In genomic region chr2:19474128-19474527, GRCh38 we compare ENCODE assay signal across 8 cellular contexts.
DNase-seq lines count a peak whose midpoint lies in the region; ATAC-seq and TF ChIP-seq lines count a peak whose summit lies in the region.

No MANE protein-coding gene starts in this region.

- no peak overlapping the region for H3K4me3 ChIP-seq in hepatocyte

- ATAC-seq in GM21423 (IDR thresholded peaks at IDR 0.05; ENCODE audit: unreplicated experiment) (peak; percentile 97), HG03565 (IDR thresholded peaks at IDR 0.05; ENCODE audit: unreplicated experiment) (peak; percentile 99), SK-N-SH treated with all-trans-retinoic acid at 6 μM for 48 hours (no peak), omental fat pad (ENCODE audit: low FRiP score) (no peak)

- H4K20me1 ChIP-seq in hepatocyte (ENCODE audit: insufficient read depth, poor library complexity, severe bottlenecking): no peaks in the 10 kb centered on the region

- CTCF ChIA-PET in activated CD4-positive, alpha-beta memory T cell treated with anti-CD3 and anti-CD28 coated beads for 36 hours (lab: Charles Lee): no interaction called here

- 61% methylated on average over 8 of the region's 8 CpGs for WGBS in hepatocyte (ENCODE audit: low lambda C conversion rate, missing lambda C conversion rate)

- H3K9me3 ChIP-seq in hepatocyte (ENCODE audit: low read depth): no peaks in the 10 kb centered on the region

- intact Hi-C loops in activated CD4-positive, alpha-beta memory T cell treated with anti-CD3 and anti-CD28 coated beads for 36 hours (cut with micrococcal nuclease): no loop called here

- H3K4me2 ChIP-seq in hepatocyte: no peak overlapping the region

- H3K36me3 Mint-ChIP-seq in activated CD4-positive, alpha-beta memory T cell treated with anti-CD3 and anti-CD28 coated beads for 36 hours: no peaks in the 10 kb centered on the region

- no peaks in the 10 kb centered on the region for H3K27me3 ChIP-seq in hepatocyte

- H2AFZ ChIP-seq in hepatocyte: no peak overlapping the region

- H3K27ac Mint-ChIP-seq in activated CD4-positive, alpha-beta memory T cell treated with anti-CD3 and anti-CD28 coated beads for 36 hours: no peak overlapping the region

- peaks cover 13% of the 10 kb centered on the region for H3K4me1 Mint-ChIP-seq in activated CD4-positive, alpha-beta memory T cell treated with anti-CD3 and anti-CD28 coated beads for 36 hours (ENCODE audit: low read depth)

- POLR2A ChIA-PET in activated CD4-positive, alpha-beta memory T cell treated with anti-CD3 and anti-CD28 coated beads for 36 hours (lab: Charles Lee): no interaction called here

- TF ChIP-seq CTCF in hepatocyte (IDR thresholded peaks at IDR 0.05; ENCODE audit: poor library complexity) (no peak), omental fat pad (IDR thresholded peaks at IDR 0.05) (no peak)

- H3K27ac ChIP-seq in hepatocyte: no peak overlapping the region

- peak; percentile 58 for DNase-seq in EL
- DNase-seq in activated CD4-positive, alpha-beta memory T cell treated with anti-CD3 and anti-CD28 coated beads for 36 hours: peak; percentile 64
- peak; percentile 28 for DNase-seq in hepatocyte (ENCODE audit: low spot score)
- DNase-seq in NCI-H526 (lab: John Stamatoyannopoulos, UW): no peak
- no peak for DNase-seq in omental fat pad (ENCODE audit: low spot score)

- peaks cover 10% of the 10 kb centered on the region for H3K27me3 Mint-ChIP-seq in activated CD4-positive, alpha-beta memory T cell treated with anti-CD3 and anti-CD28 coated beads for 36 hours

- no peaks in the 10 kb centered on the region for H3K9me3 Mint-ChIP-seq in activated CD4-positive, alpha-beta memory T cell treated with anti-CD3 and anti-CD28 coated beads for 36 hours

- H3K79me2 ChIP-seq in hepatocyte: no peaks in the 10 kb centered on the region

- H3K36me3 ChIP-seq in hepatocyte (replicated peaks; ENCODE audit: insufficient read depth, low read depth): no peaks in the 10 kb centered on the region

- H3K9me2 ChIP-seq in hepatocyte (replicated peaks; ENCODE audit: insufficient read depth): no peaks in the 10 kb centered on the region

- no peak overlapping the region for H3K4me3 Mint-ChIP-seq in activated CD4-positive, alpha-beta memory T cell treated with anti-CD3 and anti-CD28 coated beads for 36 hours

- peaks cover 3% of the 10 kb centered on the region for H3K4me1 ChIP-seq in hepatocyte (ENCODE audit: insufficient read depth)

TF ChIP-seq in SK-N-SH treated with all-trans-retinoic acid at 6 μM for 48 hours, 23 proteins besides CTCF, POLR2A, EP300 and RAD21:
- TF ChIP-seq ESRRG (CRISPR knock-in tag; IDR thresholded peaks at IDR 0.05) (no peak), PATZ1 (CRISPR knock-in tag; IDR thresholded peaks at IDR 0.05; ENCODE audit: borderline replicate concordance) (no peak), GLIS3 (CRISPR knock-in tag; IDR thresholded peaks at IDR 0.05) (no peak), SNAI2 (CRISPR knock-in tag; IDR thresholded peaks at IDR 0.05) (no peak), TCF4 (CRISPR knock-in tag; IDR thresholded peaks at IDR 0.05; ENCODE audit: borderline replicate concordance) (no peak), POU6F1 (CRISPR knock-in tag; IDR thresholded peaks at IDR 0.05; ENCODE audit: borderline replicate concordance, low read depth) (no peak), OSR1 (CRISPR knock-in tag; IDR thresholded peaks at IDR 0.05) (no peak), ZNF8 (CRISPR knock-in tag; IDR thresholded peaks at IDR 0.05) (no peak), ISL1 (CRISPR knock-in tag; IDR thresholded peaks at IDR 0.05) (no peak)
TF ChIP-seq in SK-N-SH treated with all-trans-retinoic acid at 6 μM for 48 hours: peak in this region for 0.

Comparison
In these comparisons a context has a peak if more than half of its experiments do, and no peak if none do; other contexts are left out.
1. DNase-seq: peak in EL (single experiment), activated CD4-positive, alpha-beta memory T cell treated with anti-CD3 and anti-CD28 coated beads for 36 hours (single experiment) and hepatocyte (single experiment); none in NCI-H526 (0 of 2) and omental fat pad (single experiment).
2. ATAC-seq: peak in GM21423 (single experiment) and HG03565 (single experiment); none in SK-N-SH treated with all-trans-retinoic acid at 6 μM for 48 hours (single experiment) and omental fat pad (single experiment).